ENCODE assay signal across 24 cellular contexts in the genomic region with DNA sequence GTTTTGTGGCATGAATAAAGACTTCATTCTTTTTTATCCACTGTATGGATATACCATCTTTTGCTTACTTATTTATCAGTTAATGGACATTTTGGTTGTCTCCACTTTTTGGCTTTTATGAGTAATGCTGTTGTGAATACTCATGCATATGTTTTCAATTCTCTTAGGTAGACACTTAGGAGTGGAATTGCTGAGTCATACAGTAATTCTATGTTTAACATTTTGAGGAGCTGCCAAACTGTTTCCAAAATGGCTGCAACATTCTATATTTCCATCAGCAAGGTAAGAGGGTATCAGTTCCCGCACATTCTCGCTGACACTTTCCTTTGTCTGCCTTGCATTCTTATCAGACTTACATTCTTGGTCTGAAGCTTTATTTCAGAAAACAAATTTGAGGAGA.
DNase-seq lines count a peak whose midpoint lies in the region; ATAC-seq and TF ChIP-seq lines count a peak whose summit lies in the region.
"Had no signal": no experiment of that assay in that cellular context is flagged by ENCODE, and none has a peak within 500 bp of the region (broad histone marks: within the 10 kb centered on the region; RNA-seq: fewer than 3 reads in every experiment).

No MANE protein-coding gene starts in this region.

- H3K27me3 ChIP-seq in GM23248 (replicated peaks; ENCODE audit: insufficient read depth) = no peaks in the 10 kb centered on the region
- H3K27me3 ChIP-seq: gastrocnemius medialis, neutrophil, thyroid gland had no signal

- intact Hi-C loops in activated CD8-positive, alpha-beta T cell treated with anti-CD3 and anti-CD28 coated beads for 36 hours (cut with micrococcal nuclease) = no loop called here

- H4K20me1 ChIP-seq in GM23248 (ENCODE audit: insufficient read depth) = no peaks in the 10 kb centered on the region

- no peak overlapping the region for H2AFZ ChIP-seq in GM23248

- no peaks in the 10 kb centered on the region for H3K27me3 Mint-ChIP-seq in activated CD8-positive, alpha-beta T cell treated with anti-CD3 and anti-CD28 coated beads for 36 hours
- H3K27me3 Mint-ChIP-seq in activated CD8-positive, alpha-beta T cell treated with anti-CD3 and anti-CD28 coated beads, Interleukin-2, amount 10 ng/mL, durations not matched to agents 7 days and 5 days (ENCODE audit: low read depth) = no peaks in the 10 kb centered on the region
- H3K27me3 Mint-ChIP-seq: activated B cell treated with CpG ODN at 0.5 μM for 24 hours had no signal

- H3K9ac ChIP-seq in GM23248 = no peak overlapping the region

- peaks cover 17% of the 10 kb centered on the region for H3K4me1 ChIP-seq in GM23248 (ENCODE audit: insufficient read depth)
- H3K4me1 ChIP-seq: gastrocnemius medialis had no signal

- in situ Hi-C loops in GM23248 (cut with MboI) (no loop called here), astrocyte of the spinal cord (cut with HindIII; ENCODE audit: low sequenced_read_pairs) (no loop called here)

- POLR2A ChIA-PET in activated CD8-positive, alpha-beta T cell treated with anti-CD3 and anti-CD28 coated beads for 36 hours (lab: Charles Lee) = no interaction called here
- POLR2A ChIA-PET in activated CD8-positive, alpha-beta T cell treated with anti-CD3 and anti-CD28 coated beads, Interleukin-2, amount 10 ng/mL, durations not matched to agents 7 days and 5 days (lab: Charles Lee) = no interaction called here

- CTCF ChIA-PET in activated CD8-positive, alpha-beta T cell treated with anti-CD3 and anti-CD28 coated beads for 36 hours (lab: Charles Lee) = no interaction called here
- CTCF ChIA-PET in activated CD8-positive, alpha-beta T cell treated with anti-CD3 and anti-CD28 coated beads, Interleukin-2, amount 10 ng/mL, durations not matched to agents 7 days and 5 days (lab: Charles Lee) = no interaction called here

- no peaks in the 10 kb centered on the region for H3K36me3 ChIP-seq in GM23248 (ENCODE audit: low read depth)
- H3K36me3 ChIP-seq: gastrocnemius medialis, neutrophil, thyroid gland had no signal

- no peaks in the 10 kb centered on the region for H3K9me2 ChIP-seq in GM23248 (ENCODE audit: insufficient read depth)

- H3K4me1 Mint-ChIP-seq in activated CD8-positive, alpha-beta T cell treated with anti-CD3 and anti-CD28 coated beads for 36 hours (ENCODE audit: low read depth) = no peaks in the 10 kb centered on the region
- H3K4me1 Mint-ChIP-seq in activated CD8-positive, alpha-beta T cell treated with anti-CD3 and anti-CD28 coated beads, Interleukin-2, amount 10 ng/mL, durations not matched to agents 7 days and 5 days (ENCODE audit: low read depth) = no peaks in the 10 kb centered on the region
- H3K4me1 Mint-ChIP-seq: activated B cell treated with CpG ODN at 0.5 μM for 24 hours had no signal

- no peak overlapping the region for H3K4me3 ChIP-seq in GM23248
- no peak overlapping the region for H3K4me3 ChIP-seq in astrocyte of the spinal cord (ENCODE audit: low read depth, low read length)
- no peak overlapping the region for H3K4me3 ChIP-seq in fibroblast of villous mesenchyme (ENCODE audit: low read depth, low read length)
- H3K4me3 ChIP-seq: gastrocnemius medialis, lung, thyroid gland had no signal

- 95 to 96% methylated on average over 2 of the region's 2 CpGs for WGBS in GM23248 (ENCODE audit: low coverage in 1 of 2, low lambda C conversion rate in 2 of 2, missing lambda C conversion rate in 2 of 2), 2 experiments

- no peaks in the 10 kb centered on the region for H3K9me3 ChIP-seq in GM23248 (ENCODE audit: low read depth)
- H3K9me3 ChIP-seq: gastrocnemius medialis, neutrophil, thyroid gland had no signal

- TF ChIP-seq CTCF in astrocyte of the spinal cord (IDR thresholded peaks at IDR 0.05; ENCODE audit: low read depth, low read length) (no peak), fibroblast of villous mesenchyme (IDR thresholded peaks at IDR 0.05; ENCODE audit: insufficient read depth, low read depth, low read length) (no peak)
- no peak for TF ChIP-seq CTCF in activated CD8-positive, alpha-beta T cell treated with anti-CD3 and anti-CD28 coated beads for 36 hours (IDR thresholded peaks at IDR 0.05)

- no peak overlapping the region for H3K4me3 Mint-ChIP-seq in activated CD8-positive, alpha-beta T cell treated with anti-CD3 and anti-CD28 coated beads for 36 hours
- H3K4me3 Mint-ChIP-seq in activated CD8-positive, alpha-beta T cell treated with anti-CD3 and anti-CD28 coated beads, Interleukin-2, amount 10 ng/mL, durations not matched to agents 7 days and 5 days = no peak overlapping the region
- H3K4me3 Mint-ChIP-seq: activated B cell treated with CpG ODN at 0.5 μM for 24 hours; CD8-positive, alpha-beta T cell had no signal

- H3K27ac Mint-ChIP-seq in activated CD8-positive, alpha-beta T cell treated with anti-CD3 and anti-CD28 coated beads for 36 hours = no peak overlapping the region
- no peak overlapping the region for H3K27ac Mint-ChIP-seq in activated CD8-positive, alpha-beta T cell treated with anti-CD3 and anti-CD28 coated beads, Interleukin-2, amount 10 ng/mL, durations not matched to agents 7 days and 5 days
- H3K27ac Mint-ChIP-seq: activated B cell treated with CpG ODN at 0.5 μM for 24 hours; CD8-positive, alpha-beta T cell had no signal

- H3K4me2 ChIP-seq in GM23248 (ENCODE audit: unreplicated experiment) = no peak overlapping the region

- ATAC-seq in activated CD8-positive, alpha-beta T cell treated with anti-CD3 and anti-CD28 coated beads for 36 hours = no peak
- ATAC-seq in activated CD8-positive, alpha-beta T cell treated with anti-CD3 and anti-CD28 coated beads, Interleukin-2, amount 10 ng/mL, durations not matched to agents 7 days and 5 days = no peak
- ATAC-seq in HG02840 (IDR thresholded peaks at IDR 0.05; ENCODE audit: low FRiP score, unreplicated experiment) = no peak
- ATAC-seq: CD8-positive, alpha-beta T cell; gastrocnemius medialis; stimulated activated naive CD8-positive, alpha-beta T cell treated with anti-CD3 and anti-CD28 coated beads, Interleukin-15, Interleukin-2, amounts not matched to agents 100 U/mL and 50 U/mL, for 24 hours had no signal

- no peaks in the 10 kb centered on the region for H3K79me2 ChIP-seq in GM23248 (ENCODE audit: insufficient read depth)

- DNase-seq in GM23248 = peak; percentile 88
- peak; percentile 40 for DNase-seq in M059J (ENCODE audit: low read depth)
- peak; percentile 68 for DNase-seq in astrocyte of the spinal cord (ENCODE audit: low read depth, low spot score)
- peak; percentile 60 for DNase-seq in fibroblast of villous mesenchyme (ENCODE audit: low read depth)
- no peak for DNase-seq in DMS153 (lab: John Stamatoyannopoulos, UW)
- DNase-seq in activated CD8-positive, alpha-beta T cell treated with anti-CD3 and anti-CD28 coated beads for 36 hours = no peak
- DNase-seq in activated CD8-positive, alpha-beta T cell treated with anti-CD3 and anti-CD28 coated beads, Interleukin-2, amount 10 ng/mL, durations not matched to agents 7 days and 5 days = no peak
- DNase-seq: activated B cell treated with CpG ODN at 0.5 μM for 24 hours; activated CD4-positive, alpha-beta T cell treated with anti-CD3 and anti-CD28 coated beads, Interleukin-2, amount 50 U/mL, for 4 hours; activated effector memory CD4-positive, alpha-beta T cell treated with anti-CD3 and anti-CD28 coated beads, Interleukin-2, amount 50 U/mL, for 16 hours; CD8-positive, alpha-beta T cell; cortex of kidney; DMS53; gastrocnemius medialis; MM.1S; NCI-H1417 treated with DMSO at 0.1 percent for 48 hours; NCI-H446 treated with DMSO at 0.1 percent for 48 hours; stimulated activated CD4-positive, alpha-beta T cell treated with anti-CD3 and anti-CD28 coated beads, Interleukin-4, amount 100 ng/mL, for 4 hours; stimulated activated naive CD8-positive, alpha-beta T cell treated with anti-CD3 and anti-CD28 coated beads, Interleukin-15, Interleukin-2, amounts not matched to agents 100 U/mL and 50 U/mL, for 24 hours; T-helper 9 cell; thyroid gland had no signal

- 0 out of 2 replicates have a peak overlapping the region, but pooled peaks have one; percentile 1 for H3K27ac ChIP-seq in GM23248
- H3K27ac ChIP-seq: gastrocnemius medialis, neutrophil, thyroid gland had no signal

- no peaks in the 10 kb centered on the region for H3K36me3 Mint-ChIP-seq in activated CD8-positive, alpha-beta T cell treated with anti-CD3 and anti-CD28 coated beads for 36 hours (ENCODE audit: low read depth)
- H3K36me3 Mint-ChIP-seq in activated CD8-positive, alpha-beta T cell treated with anti-CD3 and anti-CD28 coated beads, Interleukin-2, amount 10 ng/mL, durations not matched to agents 7 days and 5 days (ENCODE audit: low read depth) = no peaks in the 10 kb centered on the region
- H3K36me3 Mint-ChIP-seq: CD8-positive, alpha-beta T cell had no signal

- no peaks in the 10 kb centered on the region for H3F3A ChIP-seq in GM23248 (ENCODE audit: insufficient read depth)

- H3K9me3 Mint-ChIP-seq in activated CD8-positive, alpha-beta T cell treated with anti-CD3 and anti-CD28 coated beads for 36 hours = no peaks in the 10 kb centered on the region
- no peaks in the 10 kb centered on the region for H3K9me3 Mint-ChIP-seq in activated CD8-positive, alpha-beta T cell treated with anti-CD3 and anti-CD28 coated beads, Interleukin-2, amount 10 ng/mL, durations not matched to agents 7 days and 5 days (ENCODE audit: insufficient read depth)
- H3K9me3 Mint-ChIP-seq: CD8-positive, alpha-beta T cell had no signal

Comparison
In these comparisons a context has a peak if more than half of its experiments do, and no peak if none do; other contexts are left out.
1. DNase-seq: peak in GM23248 (single experiment), M059J (single experiment), astrocyte of the spinal cord (single experiment) and fibroblast of villous mesenchyme (single experiment); none in DMS153 (single experiment), activated CD8-positive, alpha-beta T cell treated with anti-CD3 and anti-CD28 coated beads for 36 hours (single experiment) and activated CD8-positive, alpha-beta T cell treated with anti-CD3 and anti-CD28 coated beads, Interleukin-2, amount 10 ng/mL, durations not matched to agents 7 days and 5 days (single experiment).